In genomic region chr20:32585519-32586127, GRCh38 we compare ENCODE assay signal across 11 cellular contexts. TPM values are rescaled to one million over a fixed set of nuclear protein-coding genes. Genes with fewer than 3 reads are reported as not detected.
DNase-seq lines count a peak whose midpoint lies in the region; ATAC-seq, FAIRE-seq and TF ChIP-seq lines count a peak whose summit lies in the region.
"Had no signal": no experiment of that assay in that cellular context is flagged by ENCODE, and none has a peak within 500 bp of the region (broad histone marks: within the 10 kb centered on the region; RNA-seq: fewer than 3 reads in every experiment).

No MANE protein-coding gene starts in this region.

- no peaks in the 10 kb centered on the region for H3K9me3 ChIP-seq in A549
- no peaks in the 10 kb centered on the region for H3K9me3 ChIP-seq in pancreas
- no peaks in the 10 kb centered on the region for H3K9me3 ChIP-seq in MM.1S (replicated peaks; ENCODE audit: insufficient read depth, low read length)
- H3K9me3 ChIP-seq: uterus had no signal

- TF ChIP-seq EP300 in A549 (IDR thresholded peaks at IDR 0.05), result no peak

- TF ChIP-seq CTCF in A549 (IDR thresholded peaks at IDR 0.05) (no peak), GM13976 (IDR thresholded peaks at IDR 0.05; ENCODE audit: borderline replicate concordance, control extremely low read depth, extremely low read depth, insufficient read depth, missing control alignments) (no peak), pancreas (IDR thresholded peaks at IDR 0.05) (no peak), MM.1S (IDR thresholded peaks at IDR 0.05; ENCODE audit: low read length) (no peak)

- FAIRE-seq in A549 (lab: Jason Lieb, UNC) (no peak), pancreas (lab: Jason Lieb, UNC) (no peak)
- FAIRE-seq: RCC 7860 had no signal

- H3K9ac ChIP-seq in MM.1S (ENCODE audit: low read length), result no peak overlapping the region

- H3K27me3 ChIP-seq in pancreas (no peaks in the 10 kb centered on the region), MM.1S (replicated peaks; ENCODE audit: insufficient read depth, low read length) (peaks cover 42% of the 10 kb centered on the region)
- H3K27me3 ChIP-seq: uterus had no signal

- H3K4me1 ChIP-seq in A549 (peaks cover 11% of the 10 kb centered on the region; the same call in 1 of the 3 replicates), pancreas (peaks cover 0 to 4% (median 0%) of the 10 kb centered on the region in 3 donors), MM.1S (ENCODE audit: low read length) (no peaks in the 10 kb centered on the region)

- TF ChIP-seq RAD21 in A549 (conservative IDR thresholded peaks at IDR 0.05 in 1 of 2, IDR thresholded peaks at IDR 0.05 in 1 of 2), result no peak

- intact Hi-C loops in pancreas (cut with DNase I), result no loop called here

- WGBS in A549 (ENCODE audit: missing lambda C conversion rate), result 75% methylated on average over 13 of the region's 40 CpGs
- whole genome bisulfite sequencing in pancreas, 2 donors, result 15 to 26% methylated on average over 21 to 40 of the region's 40 CpGs

- in situ Hi-C loops in GM13976 (cut with MboI; ENCODE audit: low sequenced_read_pairs, unreplicated experiment), result no loop called here

- DNase-seq in A549 (ENCODE audit: low read depth in 1 of 2, low spot score in 1 of 2) (no peak), GM13976 (ENCODE audit: low spot score) (peak; percentile 70), left kidney (ENCODE audit: low read depth, low spot score) (peak; percentile 43), UCSD-AML1 (lab: John Stamatoyannopoulos, UW; ENCODE audit: unreplicated experiment) (no peak), pancreas (no peak), MM.1S (no peak)
- peak; percentile 45 to 50 for DNase-seq in activated T-cell treated with anti-CD3 and anti-CD28 coated beads, Interleukin-2, amount 50 U/mL, for 48 hours
- DNase-seq: DMS153 had no signal

- no peaks in the 10 kb centered on the region for H3K79me2 ChIP-seq in MM.1S (ENCODE audit: low read length)

- CTCF ChIA-PET in A549 (lab: Yijun Ruan, JAX), result no interaction called here

- H3K4me3 ChIP-seq in A549 (peak overlapping the region; percentile 61), pancreas (peak overlapping the region in 1 of 4 donors; percentile 51), MM.1S (ENCODE audit: low read length) (no peak overlapping the region)

- H2AFZ ChIP-seq in MM.1S (ENCODE audit: low read length), result no peak overlapping the region

- no peaks in the 10 kb centered on the region for H3K9me2 ChIP-seq in MM.1S (replicated peaks; ENCODE audit: insufficient read depth, low read length)

- TF ChIP-seq POLR2A in A549 (IDR thresholded peaks at IDR 0.05; ENCODE audit: low read length), result no peak

- H3K36me3 ChIP-seq in pancreas, result no peaks in the 10 kb centered on the region
- H3K36me3 ChIP-seq in MM.1S (replicated peaks; ENCODE audit: insufficient read depth, low read length), result no peaks in the 10 kb centered on the region
- H3K36me3 ChIP-seq: uterus had no signal

- H3K27ac ChIP-seq in A549, result peak overlapping the region; percentile 66 to 92; a peak in 5 of 6 replicates
- H3K27ac ChIP-seq in pancreas, result no peak overlapping the region
- no peak overlapping the region for H3K27ac ChIP-seq in MM.1S (ENCODE audit: low read length)

- no peaks in the 10 kb centered on the region for H4K20me1 ChIP-seq in MM.1S (ENCODE audit: insufficient read depth, low read length)

- H3K4me2 ChIP-seq in A549, result peak overlapping the region; percentile 99
- no peak overlapping the region for H3K4me2 ChIP-seq in MM.1S (ENCODE audit: low read depth, low read length)

- no peak for ATAC-seq in A549
- no peak for ATAC-seq in GM21526 (IDR thresholded peaks at IDR 0.05; ENCODE audit: low FRiP score, unreplicated experiment)
- no peak for ATAC-seq in pancreas

- POLR2A ChIA-PET in A549 (lab: Yijun Ruan, JAX), result no interaction called here

- H3F3A ChIP-seq in MM.1S (ENCODE audit: insufficient read depth, low read length), result no peaks in the 10 kb centered on the region

TF ChIP-seq in A549, 52 proteins besides CTCF, POLR2A, EP300 and RAD21:
- TF ChIP-seq FOSB (CRISPR knock-in tag; IDR thresholded peaks at IDR 0.05) (no peak), ZFP36 (IDR thresholded peaks at IDR 0.05; ENCODE audit: borderline replicate concordance, partially characterized antibody) (no peak), RARB (CRISPR knock-in tag; IDR thresholded peaks at IDR 0.05) (no peak)

RNA-seq across cellular contexts. Expression of gene NOL4L, which starts 0.5 kb away (rescaled TPM):
- polyA plus RNA-seq in A549 (2011; rRNA removed) (9.5 and 10.2 TPM in 2 replicates), A549 (2017; fragmentation: RNase III; extraction: RNeasy Plus Mini Kit Qiagen cat#74134 plus additional on column Dnase treatment) (11.8 to 13.8 TPM (median 11.8 TPM) in 3 replicates), pancreas (10 to 100 TPM; 10.2 to 13.2 TPM)
- 13.2 and 16.4 TPM in 2 replicates for polyA plus RNA-seq in A549 (2012; cell fraction: cytosol; rRNA removed)
- polyA plus RNA-seq in A549 (2012; cell fraction: nucleus; rRNA removed), result 27.6 and 32.9 TPM in 2 replicates
- polyA minus RNA-seq in A549 (2011; rRNA and poly(A)+ RNA removed), result 10.0 and 15.0 TPM in 2 replicates
- total RNA-seq in pancreas, result 10 to 100 TPM in 4 of 6 donors, 1 to 10 TPM in 2; 8.7 to 14.5 (median 10.2) TPM

Comparison
In these comparisons a context has a peak if more than half of its experiments do, and no peak if none do; other contexts are left out.
1. DNase-seq: peak in GM13976 (single experiment), activated T-cell treated with anti-CD3 and anti-CD28 coated beads, Interleukin-2, amount 50 U/mL, for 48 hours (2 of 2) and left kidney (single experiment); none in A549 (0 of 2), UCSD-AML1 (single experiment), pancreas (0 of 6) and MM.1S (single experiment).
2. H3K27ac ChIP-seq: peak in A549 (2 of 2); none in pancreas (0 of 4) and MM.1S (single experiment).